Comparison of ENCODE assay signal across 1 cellular context in the genomic region with DNA sequence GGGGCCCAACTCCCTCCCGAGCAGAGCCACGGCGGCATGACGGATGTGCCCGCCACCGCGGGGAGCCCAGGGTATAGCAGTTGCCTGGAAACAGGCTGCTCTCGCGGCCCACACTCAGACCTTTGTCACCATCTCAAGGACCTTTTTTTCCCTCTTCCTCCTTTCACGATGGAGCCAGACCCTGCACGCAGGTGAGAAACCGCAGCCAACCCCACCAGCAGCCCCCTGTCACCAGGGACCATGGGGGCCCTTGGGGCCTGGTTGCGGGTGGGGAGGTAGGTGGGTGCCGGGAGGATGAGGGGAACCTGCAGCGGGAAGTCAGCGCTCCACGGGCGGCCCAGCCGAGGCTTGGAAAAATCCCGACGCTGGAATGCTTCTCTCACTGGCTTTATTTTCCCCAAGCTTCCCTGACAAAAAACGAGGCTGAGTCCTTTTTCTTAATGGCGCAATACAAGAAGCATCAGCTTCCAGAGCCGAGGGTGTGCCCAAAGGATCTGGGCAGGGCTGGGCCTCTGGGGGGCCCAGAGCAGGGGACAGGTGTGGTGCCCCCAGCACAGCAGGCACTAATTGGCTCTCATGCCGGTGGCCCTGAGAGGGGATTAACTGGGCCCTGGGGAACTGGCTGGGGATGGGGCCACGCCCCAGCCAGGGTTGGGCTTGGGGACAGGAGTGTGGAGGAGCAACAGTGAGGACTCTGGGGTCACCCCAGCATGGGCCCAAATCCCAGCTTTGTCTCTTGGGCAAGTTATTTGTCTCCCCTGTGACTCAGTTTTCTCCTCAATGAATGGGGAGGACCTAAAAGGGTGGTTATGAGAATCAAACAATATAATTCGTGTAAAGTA.
A peak's percentile ranks its signal among the peaks of the same experiment; 100 is the strongest.
TF ChIP-seq lines count a peak whose summit lies in the region.

No MANE protein-coding gene starts in this region.

TF ChIP-seq in HepG2, 621 proteins besides CTCF, POLR2A, EP300 and RAD21 (continued from another document and continues in another):
- TF ChIP-seq, protein P1, sequence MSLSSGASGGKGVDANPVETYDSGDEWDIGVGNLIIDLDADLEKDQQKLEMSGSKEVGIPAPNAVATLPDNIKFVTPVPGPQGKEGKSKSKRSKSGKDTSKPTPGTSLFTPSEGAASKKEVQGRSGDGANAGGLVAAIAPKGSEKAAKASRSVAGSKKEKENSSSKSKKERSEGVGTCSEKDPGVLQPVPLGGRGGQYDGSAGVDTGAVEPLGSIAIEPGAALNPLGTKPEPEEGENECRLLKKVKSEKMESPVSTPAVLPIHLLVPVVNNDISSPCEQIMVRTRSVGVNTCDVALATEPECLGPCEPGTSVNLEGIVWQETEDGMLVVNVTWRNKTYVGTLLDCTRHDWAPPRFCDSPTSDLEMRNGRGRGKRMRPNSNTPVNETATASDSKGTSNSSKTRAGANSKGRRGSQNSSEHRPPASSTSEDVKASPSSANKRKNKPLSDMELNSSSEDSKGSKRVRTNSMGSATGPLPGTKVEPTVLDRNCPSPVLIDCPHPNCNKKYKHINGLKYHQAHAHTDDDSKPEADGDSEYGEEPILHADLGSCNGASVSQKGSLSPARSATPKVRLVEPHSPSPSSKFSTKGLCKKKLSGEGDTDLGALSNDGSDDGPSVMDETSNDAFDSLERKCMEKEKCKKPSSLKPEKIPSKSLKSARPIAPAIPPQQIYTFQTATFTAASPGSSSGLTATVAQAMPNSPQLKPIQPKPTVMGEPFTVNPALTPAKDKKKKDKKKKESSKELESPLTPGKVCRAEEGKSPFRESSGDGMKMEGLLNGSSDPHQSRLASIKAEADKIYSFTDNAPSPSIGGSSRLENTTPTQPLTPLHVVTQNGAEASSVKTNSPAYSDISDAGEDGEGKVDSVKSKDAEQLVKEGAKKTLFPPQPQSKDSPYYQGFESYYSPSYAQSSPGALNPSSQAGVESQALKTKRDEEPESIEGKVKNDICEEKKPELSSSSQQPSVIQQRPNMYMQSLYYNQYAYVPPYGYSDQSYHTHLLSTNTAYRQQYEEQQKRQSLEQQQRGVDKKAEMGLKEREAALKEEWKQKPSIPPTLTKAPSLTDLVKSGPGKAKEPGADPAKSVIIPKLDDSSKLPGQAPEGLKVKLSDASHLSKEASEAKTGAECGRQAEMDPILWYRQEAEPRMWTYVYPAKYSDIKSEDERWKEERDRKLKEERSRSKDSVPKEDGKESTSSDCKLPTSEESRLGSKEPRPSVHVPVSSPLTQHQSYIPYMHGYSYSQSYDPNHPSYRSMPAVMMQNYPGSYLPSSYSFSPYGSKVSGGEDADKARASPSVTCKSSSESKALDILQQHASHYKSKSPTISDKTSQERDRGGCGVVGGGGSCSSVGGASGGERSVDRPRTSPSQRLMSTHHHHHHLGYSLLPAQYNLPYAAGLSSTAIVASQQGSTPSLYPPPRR (CRISPR knock-in tag; IDR thresholded peaks at IDR 0.05; ENCODE audit: borderline replicate concordance): 0 out of 2 replicates have a peak, but pooled peaks have one; percentile 8
- no peak for TF ChIP-seq ZNF224 (CRISPR knock-in tag; IDR thresholded peaks at IDR 0.05)
- no peak for TF ChIP-seq PPARG (CRISPR knock-in tag; conservative IDR thresholded peaks at IDR 0.05)
- no peak for TF ChIP-seq RNF2 (conservative IDR thresholded peaks at IDR 0.05; ENCODE audit: low read depth)
- TF ChIP-seq ZFP62 (CRISPR knock-in tag; IDR thresholded peaks at IDR 0.05): peak; percentile 73; the same call in 1 of the 2 replicates
- TF ChIP-seq CBX5 (CRISPR knock-in tag; IDR thresholded peaks at IDR 0.05; ENCODE audit: borderline replicate concordance): no peak
- TF ChIP-seq ZFP41 (CRISPR knock-in tag; IDR thresholded peaks at IDR 0.05; ENCODE audit: borderline replicate concordance): 0 out of 2 replicates have a peak, but pooled peaks have one; percentile 46
- peak; percentile 90; the same call in 1 of the 2 replicates for TF ChIP-seq NKX3-1 (CRISPR knock-in tag; IDR thresholded peaks at IDR 0.05)
- TF ChIP-seq ATF7 (IDR thresholded peaks at IDR 0.05): no peak
- no peak for TF ChIP-seq ATF7 (CRISPR knock-in tag; IDR thresholded peaks at IDR 0.05)
- TF ChIP-seq THYN1 (CRISPR knock-in tag; IDR thresholded peaks at IDR 0.05; ENCODE audit: borderline replicate concordance, low read depth): 0 out of 2 replicates have a peak, but pooled peaks have one; percentile 50
- TF ChIP-seq ZBTB38 (CRISPR knock-in tag; IDR thresholded peaks at IDR 0.05): peak; percentile 83
- TF ChIP-seq ERF (CRISPR knock-in tag; IDR thresholded peaks at IDR 0.05): peak; percentile 59; the same call in 1 of the 2 replicates
- 0 out of 2 replicates have a peak, but pooled peaks have one; percentile 68 for TF ChIP-seq HOXA5 (CRISPR knock-in tag; IDR thresholded peaks at IDR 0.05)
- TF ChIP-seq ZNF816 (CRISPR knock-in tag; IDR thresholded peaks at IDR 0.05; ENCODE audit: borderline replicate concordance): peak; percentile 80; the same call in 1 of the 2 replicates
- TF ChIP-seq POLR2AphosphoS5 (IDR thresholded peaks at IDR 0.05; ENCODE audit: low read depth, low read length): peak; percentile 32; the same call in 1 of the 2 replicates
- TF ChIP-seq, protein P2, sequence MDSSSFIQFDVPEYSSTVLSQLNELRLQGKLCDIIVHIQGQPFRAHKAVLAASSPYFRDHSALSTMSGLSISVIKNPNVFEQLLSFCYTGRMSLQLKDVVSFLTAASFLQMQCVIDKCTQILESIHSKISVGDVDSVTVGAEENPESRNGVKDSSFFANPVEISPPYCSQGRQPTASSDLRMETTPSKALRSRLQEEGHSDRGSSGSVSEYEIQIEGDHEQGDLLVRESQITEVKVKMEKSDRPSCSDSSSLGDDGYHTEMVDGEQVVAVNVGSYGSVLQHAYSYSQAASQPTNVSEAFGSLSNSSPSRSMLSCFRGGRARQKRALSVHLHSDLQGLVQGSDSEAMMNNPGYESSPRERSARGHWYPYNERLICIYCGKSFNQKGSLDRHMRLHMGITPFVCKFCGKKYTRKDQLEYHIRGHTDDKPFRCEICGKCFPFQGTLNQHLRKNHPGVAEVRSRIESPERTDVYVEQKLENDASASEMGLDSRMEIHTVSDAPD (CRISPR knock-in tag; IDR thresholded peaks at IDR 0.05): no peak
- peak; percentile 64; the same call in 1 of the 2 replicates for TF ChIP-seq MYNN (CRISPR knock-in tag; IDR thresholded peaks at IDR 0.05; ENCODE audit: low read depth)
- TF ChIP-seq CHD4 (IDR thresholded peaks at IDR 0.05; ENCODE audit: borderline replicate concordance, low read length): peak; percentile 22; the same call in 1 of the 2 replicates
- TF ChIP-seq ZFP36L2 (CRISPR knock-in tag; IDR thresholded peaks at IDR 0.05): no peak
- TF ChIP-seq RFXANK (CRISPR knock-in tag; IDR thresholded peaks at IDR 0.05): no peak
- peak; percentile 34; the same call in 1 of the 2 replicates for TF ChIP-seq HNF4G (IDR thresholded peaks at IDR 0.05; ENCODE audit: borderline replicate concordance, low read depth, low read length)
- no peak; the same call in 1 of the 2 replicates for TF ChIP-seq HNF4G (CRISPR knock-in tag; IDR thresholded peaks at IDR 0.05; ENCODE audit: borderline replicate concordance, low read depth)
- peak; percentile 97 for TF ChIP-seq PITX1 (CRISPR knock-in tag; IDR thresholded peaks at IDR 0.05)
- no peak for TF ChIP-seq GABPA (IDR thresholded peaks at IDR 0.05; ENCODE audit: low read depth, low read length)
- TF ChIP-seq GABPA (CRISPR knock-in tag; IDR thresholded peaks at IDR 0.05; ENCODE audit: low read depth): peak; percentile 42; the same call in 1 of the 2 replicates
- TF ChIP-seq, protein P3, sequence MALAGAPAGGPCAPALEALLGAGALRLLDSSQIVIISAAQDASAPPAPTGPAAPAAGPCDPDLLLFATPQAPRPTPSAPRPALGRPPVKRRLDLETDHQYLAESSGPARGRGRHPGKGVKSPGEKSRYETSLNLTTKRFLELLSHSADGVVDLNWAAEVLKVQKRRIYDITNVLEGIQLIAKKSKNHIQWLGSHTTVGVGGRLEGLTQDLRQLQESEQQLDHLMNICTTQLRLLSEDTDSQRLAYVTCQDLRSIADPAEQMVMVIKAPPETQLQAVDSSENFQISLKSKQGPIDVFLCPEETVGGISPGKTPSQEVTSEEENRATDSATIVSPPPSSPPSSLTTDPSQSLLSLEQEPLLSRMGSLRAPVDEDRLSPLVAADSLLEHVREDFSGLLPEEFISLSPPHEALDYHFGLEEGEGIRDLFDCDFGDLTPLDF (CRISPR knock-in tag; IDR thresholded peaks at IDR 0.05): peak; percentile 34; the same call in 1 of the 2 replicates
- peak; percentile 16; the same call in 1 of the 2 replicates for TF ChIP-seq ZNF598 (CRISPR knock-in tag; IDR thresholded peaks at IDR 0.05; ENCODE audit: borderline replicate concordance)
- TF ChIP-seq, protein P4, sequence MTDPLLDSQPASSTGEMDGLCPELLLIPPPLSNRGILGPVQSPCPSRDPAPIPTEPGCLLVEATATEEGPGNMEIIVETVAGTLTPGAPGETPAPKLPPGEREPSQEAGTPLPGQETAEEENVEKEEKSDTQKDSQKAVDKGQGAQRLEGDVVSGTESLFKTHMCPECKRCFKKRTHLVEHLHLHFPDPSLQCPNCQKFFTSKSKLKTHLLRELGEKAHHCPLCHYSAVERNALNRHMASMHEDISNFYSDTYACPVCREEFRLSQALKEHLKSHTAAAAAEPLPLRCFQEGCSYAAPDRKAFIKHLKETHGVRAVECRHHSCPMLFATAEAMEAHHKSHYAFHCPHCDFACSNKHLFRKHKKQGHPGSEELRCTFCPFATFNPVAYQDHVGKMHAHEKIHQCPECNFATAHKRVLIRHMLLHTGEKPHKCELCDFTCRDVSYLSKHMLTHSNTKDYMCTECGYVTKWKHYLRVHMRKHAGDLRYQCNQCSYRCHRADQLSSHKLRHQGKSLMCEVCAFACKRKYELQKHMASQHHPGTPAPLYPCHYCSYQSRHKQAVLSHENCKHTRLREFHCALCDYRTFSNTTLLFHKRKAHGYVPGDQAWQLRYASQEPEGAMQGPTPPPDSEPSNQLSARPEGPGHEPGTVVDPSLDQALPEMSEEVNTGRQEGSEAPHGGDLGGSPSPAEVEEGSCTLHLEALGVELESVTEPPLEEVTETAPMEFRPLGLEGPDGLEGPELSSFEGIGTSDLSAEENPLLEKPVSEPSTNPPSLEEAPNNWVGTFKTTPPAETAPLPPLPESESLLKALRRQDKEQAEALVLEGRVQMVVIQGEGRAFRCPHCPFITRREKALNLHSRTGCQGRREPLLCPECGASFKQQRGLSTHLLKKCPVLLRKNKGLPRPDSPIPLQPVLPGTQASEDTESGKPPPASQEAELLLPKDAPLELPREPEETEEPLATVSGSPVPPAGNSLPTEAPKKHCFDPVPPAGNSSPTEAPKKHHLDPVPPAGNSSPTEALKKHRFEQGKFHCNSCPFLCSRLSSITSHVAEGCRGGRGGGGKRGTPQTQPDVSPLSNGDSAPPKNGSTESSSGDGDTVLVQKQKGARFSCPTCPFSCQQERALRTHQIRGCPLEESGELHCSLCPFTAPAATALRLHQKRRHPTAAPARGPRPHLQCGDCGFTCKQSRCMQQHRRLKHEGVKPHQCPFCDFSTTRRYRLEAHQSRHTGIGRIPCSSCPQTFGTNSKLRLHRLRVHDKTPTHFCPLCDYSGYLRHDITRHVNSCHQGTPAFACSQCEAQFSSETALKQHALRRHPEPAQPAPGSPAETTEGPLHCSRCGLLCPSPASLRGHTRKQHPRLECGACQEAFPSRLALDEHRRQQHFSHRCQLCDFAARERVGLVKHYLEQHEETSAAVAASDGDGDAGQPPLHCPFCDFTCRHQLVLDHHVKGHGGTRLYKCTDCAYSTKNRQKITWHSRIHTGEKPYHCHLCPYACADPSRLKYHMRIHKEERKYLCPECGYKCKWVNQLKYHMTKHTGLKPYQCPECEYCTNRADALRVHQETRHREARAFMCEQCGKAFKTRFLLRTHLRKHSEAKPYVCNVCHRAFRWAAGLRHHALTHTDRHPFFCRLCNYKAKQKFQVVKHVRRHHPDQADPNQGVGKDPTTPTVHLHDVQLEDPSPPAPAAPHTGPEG (CRISPR knock-in tag; IDR thresholded peaks at IDR 0.05): 0 out of 2 replicates have a peak, but pooled peaks have one; percentile 30
- TF ChIP-seq, protein P5, sequence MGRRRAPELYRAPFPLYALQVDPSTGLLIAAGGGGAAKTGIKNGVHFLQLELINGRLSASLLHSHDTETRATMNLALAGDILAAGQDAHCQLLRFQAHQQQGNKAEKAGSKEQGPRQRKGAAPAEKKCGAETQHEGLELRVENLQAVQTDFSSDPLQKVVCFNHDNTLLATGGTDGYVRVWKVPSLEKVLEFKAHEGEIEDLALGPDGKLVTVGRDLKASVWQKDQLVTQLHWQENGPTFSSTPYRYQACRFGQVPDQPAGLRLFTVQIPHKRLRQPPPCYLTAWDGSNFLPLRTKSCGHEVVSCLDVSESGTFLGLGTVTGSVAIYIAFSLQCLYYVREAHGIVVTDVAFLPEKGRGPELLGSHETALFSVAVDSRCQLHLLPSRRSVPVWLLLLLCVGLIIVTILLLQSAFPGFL (CRISPR knock-in tag; IDR thresholded peaks at IDR 0.05): 0 out of 2 replicates have a peak, but pooled peaks have one; percentile 79
- no peak for TF ChIP-seq ZNF180 (CRISPR knock-in tag; IDR thresholded peaks at IDR 0.05; ENCODE audit: borderline replicate concordance, low read depth)
- peak; percentile 69 for TF ChIP-seq ZBTB7B (CRISPR knock-in tag; IDR thresholded peaks at IDR 0.05)
- TF ChIP-seq, protein P6, sequence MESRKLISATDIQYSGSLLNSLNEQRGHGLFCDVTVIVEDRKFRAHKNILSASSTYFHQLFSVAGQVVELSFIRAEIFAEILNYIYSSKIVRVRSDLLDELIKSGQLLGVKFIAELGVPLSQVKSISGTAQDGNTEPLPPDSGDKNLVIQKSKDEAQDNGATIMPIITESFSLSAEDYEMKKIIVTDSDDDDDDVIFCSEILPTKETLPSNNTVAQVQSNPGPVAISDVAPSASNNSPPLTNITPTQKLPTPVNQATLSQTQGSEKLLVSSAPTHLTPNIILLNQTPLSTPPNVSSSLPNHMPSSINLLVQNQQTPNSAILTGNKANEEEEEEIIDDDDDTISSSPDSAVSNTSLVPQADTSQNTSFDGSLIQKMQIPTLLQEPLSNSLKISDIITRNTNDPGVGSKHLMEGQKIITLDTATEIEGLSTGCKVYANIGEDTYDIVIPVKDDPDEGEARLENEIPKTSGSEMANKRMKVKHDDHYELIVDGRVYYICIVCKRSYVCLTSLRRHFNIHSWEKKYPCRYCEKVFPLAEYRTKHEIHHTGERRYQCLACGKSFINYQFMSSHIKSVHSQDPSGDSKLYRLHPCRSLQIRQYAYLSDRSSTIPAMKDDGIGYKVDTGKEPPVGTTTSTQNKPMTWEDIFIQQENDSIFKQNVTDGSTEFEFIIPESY (CRISPR knock-in tag; IDR thresholded peaks at IDR 0.05): peak; percentile 84
- TF ChIP-seq, protein P7, sequence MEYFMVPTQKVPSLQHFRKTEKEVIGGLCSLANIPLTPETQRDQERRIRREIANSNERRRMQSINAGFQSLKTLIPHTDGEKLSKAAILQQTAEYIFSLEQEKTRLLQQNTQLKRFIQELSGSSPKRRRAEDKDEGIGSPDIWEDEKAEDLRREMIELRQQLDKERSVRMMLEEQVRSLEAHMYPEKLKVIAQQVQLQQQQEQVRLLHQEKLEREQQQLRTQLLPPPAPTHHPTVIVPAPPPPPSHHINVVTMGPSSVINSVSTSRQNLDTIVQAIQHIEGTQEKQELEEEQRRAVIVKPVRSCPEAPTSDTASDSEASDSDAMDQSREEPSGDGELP (IDR thresholded peaks at IDR 0.05; ENCODE audit: borderline replicate concordance, low read depth): peak; percentile 8; the same call in 1 of the 2 replicates
- peak; percentile 69; the same call in 1 of the 2 replicates for TF ChIP-seq FOXJ3 (CRISPR knock-in tag; IDR thresholded peaks at IDR 0.05; ENCODE audit: borderline replicate concordance)
- TF ChIP-seq ZC3H4 (CRISPR knock-in tag; IDR thresholded peaks at IDR 0.05; ENCODE audit: borderline replicate concordance): peak; percentile 6; the same call in 1 of the 2 replicates
- 0 out of 2 replicates have a peak, but pooled peaks have one; percentile 64 for TF ChIP-seq XBP1 (CRISPR knock-in tag; IDR thresholded peaks at IDR 0.05)
- TF ChIP-seq, protein P8, sequence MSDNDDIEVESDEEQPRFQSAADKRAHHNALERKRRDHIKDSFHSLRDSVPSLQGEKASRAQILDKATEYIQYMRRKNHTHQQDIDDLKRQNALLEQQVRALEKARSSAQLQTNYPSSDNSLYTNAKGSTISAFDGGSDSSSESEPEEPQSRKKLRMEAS (IDR thresholded peaks at IDR 0.05): peak; percentile 3; the same call in 1 of the 2 replicates
- TF ChIP-seq MTF1 (CRISPR knock-in tag; IDR thresholded peaks at IDR 0.05): no peak
